ENCODE assay signal across 1 cellular context in genomic region chr1:88683848-88684481, GRCh38.
TF ChIP-seq lines count a peak whose summit lies in the region.

Gene PKN2 (plus strand): TSS chr1:88684273. CDS start chr1:88684581, 308 bp downstream.

TF ChIP-seq in A549, 52 proteins besides CTCF, POLR2A, EP300 and RAD21 (continued from another document):
- TF ChIP-seq CHD4 (IDR thresholded peaks at IDR 0.05; ENCODE audit: borderline replicate concordance) = no peak
- TF ChIP-seq REST (IDR thresholded peaks at IDR 0.05) = no peak
- TF ChIP-seq HEYL (CRISPR knock-in tag; IDR thresholded peaks at IDR 0.05) = no peak
- TF ChIP-seq MAFK (IDR thresholded peaks at IDR 0.05; ENCODE audit: partially characterized antibody) = no peak
- TF ChIP-seq KDM1A (IDR thresholded peaks at IDR 0.05; ENCODE audit: low read depth) = no peak
- no peak for TF ChIP-seq HOXA7 (CRISPR knock-in tag; IDR thresholded peaks at IDR 0.05)
- no peak for TF ChIP-seq ZC3H11A (IDR thresholded peaks at IDR 0.05)
- TF ChIP-seq FOXS1 (CRISPR knock-in tag; IDR thresholded peaks at IDR 0.05) = no peak
- no peak for TF ChIP-seq RFX5 (IDR thresholded peaks at IDR 0.05)
